ENCODE assay signal across 8 cellular contexts in the genomic region with DNA sequence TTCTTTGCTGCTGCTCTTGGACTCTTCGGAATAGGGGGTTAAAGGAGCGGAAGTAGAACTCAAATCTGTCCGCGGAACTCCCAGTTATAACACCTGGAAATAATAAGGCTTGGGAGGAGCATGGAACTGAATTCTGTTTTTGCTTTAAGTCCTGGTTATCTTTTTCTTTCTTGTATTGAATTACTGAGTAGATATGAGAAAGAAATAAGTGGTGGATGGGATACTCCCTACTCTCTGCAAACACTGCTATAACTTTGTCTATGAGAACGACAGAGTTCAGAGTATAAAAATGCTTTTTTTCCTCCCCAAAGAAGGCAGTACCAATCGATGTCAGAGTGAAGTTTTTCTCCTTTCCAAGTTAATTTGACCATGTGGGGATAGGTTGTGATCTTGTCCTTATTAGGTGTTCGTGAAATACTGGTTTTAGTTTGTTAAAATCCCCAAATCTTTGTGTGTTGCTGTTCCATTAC. TPM values are rescaled to one million over a fixed set of nuclear protein-coding genes. Genes with fewer than 3 reads are reported as not detected.
DNase-seq lines count a peak whose midpoint lies in the region; FAIRE-seq and TF ChIP-seq lines count a peak whose summit lies in the region.

No MANE protein-coding gene starts in this region.

- H3K4me3 ChIP-seq in GM08714 (ENCODE audit: low read length), result peak overlapping the region; percentile 89
- peak overlapping the region; percentile 83 for H3K4me3 ChIP-seq in PC-9
- peak overlapping the region; percentile 89 to 100 for H3K4me3 ChIP-seq in mesenchymal stem cell (ENCODE audit: insufficient read depth in 1 of 2, low read depth in 1 of 2, low read length in 2 of 2)

- TSS peak; percentile 69 for BruUV-seq in PC-9 (replicated peaks; lab: Mats Ljungman, UMichigan)

- no peak overlapping the region for H2BK12ac ChIP-seq in mesenchymal stem cell (ENCODE audit: low read length in 2 of 2)

- TF ChIP-seq CTCF in PC-9 (conservative IDR thresholded peaks at IDR 0.05), result no peak

- no peak overlapping the region for H2BK5ac ChIP-seq in mesenchymal stem cell (ENCODE audit: low read depth, low read length, poor library complexity, severe bottlenecking)

- H3K79me1 ChIP-seq in mesenchymal stem cell (replicated peaks; ENCODE audit: low read length, poor library complexity, severe bottlenecking), result peaks cover 9% of the 10 kb centered on the region

- H2BK120ac ChIP-seq in mesenchymal stem cell (ENCODE audit: low read depth, low read length), result no peak overlapping the region

- no peaks in the 10 kb centered on the region for H4K20me1 ChIP-seq in PC-9 (ENCODE audit: insufficient read depth)

- intact Hi-C loops in PC-9 (cut with micrococcal nuclease; ENCODE audit: unreplicated experiment) (no loop called here), posterior vena cava (cut with DNase I) (no loop called here)

- no peak overlapping the region for H3K18ac ChIP-seq in mesenchymal stem cell (ENCODE audit: low read depth in 1 of 2, low read length in 2 of 2)

- H3K4ac ChIP-seq in mesenchymal stem cell (ENCODE audit: low read depth in 1 of 2, low read length in 2 of 2), result no peak overlapping the region

- no peak overlapping the region for H3K14ac ChIP-seq in mesenchymal stem cell (ENCODE audit: low read length in 2 of 2)

- no peak overlapping the region for H4K8ac ChIP-seq in mesenchymal stem cell (ENCODE audit: low read length)

- H3K9me3 ChIP-seq in PC-9 (ENCODE audit: insufficient read depth, low read depth), result 0 out of 2 replicates have a peak, but pooled peaks cover 5% of the 10 kb centered on the region
- H3K9me3 ChIP-seq in mesenchymal stem cell (ENCODE audit: control insufficient read depth, low read length), result peaks cover 1% of the 10 kb centered on the region

- peaks cover 16% of the 10 kb centered on the region; the same call in 1 of the 2 replicates for H3F3A ChIP-seq in PC-9 (ENCODE audit: insufficient read depth, low read depth)

- peaks cover 46% of the 10 kb centered on the region for H3K4me1 ChIP-seq in PC-9 (replicated peaks; ENCODE audit: insufficient read depth)
- H3K4me1 ChIP-seq in mesenchymal stem cell (ENCODE audit: control insufficient read depth, insufficient read depth, low read depth, low read length), result peaks cover 6% of the 10 kb centered on the region

- H4K91ac ChIP-seq in mesenchymal stem cell (ENCODE audit: low read length), result no peak overlapping the region

- H3K36me3 ChIP-seq in PC-9 (ENCODE audit: low read depth), result no peaks in the 10 kb centered on the region
- no peaks in the 10 kb centered on the region for H3K36me3 ChIP-seq in mesenchymal stem cell (ENCODE audit: control insufficient read depth in 1 of 2, insufficient read depth in 2 of 2, low read depth in 1 of 2, low read length in 2 of 2)

- H2AFZ ChIP-seq in PC-9, result peak overlapping the region; percentile 96
- no peak overlapping the region for H2AFZ ChIP-seq in mesenchymal stem cell (ENCODE audit: low read depth, low read length)

- FAIRE-seq in colon (lab: Jason Lieb, UNC), result peak; percentile 5

- no peak overlapping the region for H2AK5ac ChIP-seq in mesenchymal stem cell (ENCODE audit: low read length, severe bottlenecking)

- POLR2A ChIA-PET in PC-9 (lab: Charles Lee; ENCODE audit: unreplicated experiment), result no interaction called here

- H3K9ac ChIP-seq in mesenchymal stem cell (ENCODE audit: low read length), result peak overlapping the region; percentile 98

- WGBS in mesenchymal stem cell, result 0% methylated on average over 6 of the region's 7 CpGs

- H3K9me2 ChIP-seq in PC-9 (ENCODE audit: insufficient read depth), result no peaks in the 10 kb centered on the region

- H3K23ac ChIP-seq in mesenchymal stem cell (ENCODE audit: low read length in 2 of 2), result no peak overlapping the region

- CTCF ChIA-PET in PC-9 (lab: Charles Lee), result no interaction called here

- H3K27ac ChIP-seq in PC-9, result 0 out of 2 replicates have a peak overlapping the region, but pooled peaks have one; percentile 34
- H3K27ac ChIP-seq in mesenchymal stem cell (ENCODE audit: low read length, poor library complexity, severe bottlenecking), result peak overlapping the region; percentile 72

- H3K79me2 ChIP-seq in PC-9 (ENCODE audit: low read depth), result peaks cover 66% of the 10 kb centered on the region

- H2BK15ac ChIP-seq in mesenchymal stem cell (ENCODE audit: low read depth, poor library complexity, severe bottlenecking), result no peak overlapping the region

- H3K27me3 ChIP-seq in PC-9 (ENCODE audit: insufficient read depth, low read depth), result no peaks in the 10 kb centered on the region
- H3K27me3 ChIP-seq in mesenchymal stem cell (ENCODE audit: control insufficient read depth in 1 of 2, insufficient read depth in 1 of 2, low read length in 2 of 2), result no peaks in the 10 kb centered on the region

- H3K4me2 ChIP-seq in PC-9, result peak overlapping the region; percentile 86
- peak overlapping the region; percentile 87 for H3K4me2 ChIP-seq in mesenchymal stem cell (ENCODE audit: low read length, poor library complexity, severe bottlenecking)

- DNase-seq in A172 (ENCODE audit: low spot score), result peak; percentile 26
- no peak for DNase-seq in PC-9
- DNase-seq in mesenchymal stem cell, result peak; percentile 73
- DNase-seq in NCI-H524 treated with DMSO at 0.1 percent for 48 hours (lab: John Stamatoyannopoulos, UW), result no peak
- no peak for DNase-seq in GOT3 (lab: John Stamatoyannopoulos, UW)
- DNase-seq in posterior vena cava (ENCODE audit: low spot score), result no peak

RNA-seq across cellular contexts. Expression of a gene that starts 1.2 kb away (rescaled TPM):
- 18.9 and 20.4 TPM in 2 replicates for total RNA-seq in A172 (2014; rRNA removed; shearing (Covaris generic))
- total RNA-seq in PC-9 (2021) (11.0 and 13.8 TPM in 2 replicates), posterior vena cava (10 to 100 TPM; 20.2 to 25.2 TPM)
- polyA plus RNA-seq in mesenchymal stem cell (2013, experiment 1 of 2), result 16.4 TPM
- 16.7 TPM for polyA plus RNA-seq in mesenchymal stem cell (2013, experiment 2 of 2)

Comparison
In these comparisons a context has a peak if more than half of its experiments do, and no peak if none do; other contexts are left out.
1. DNase-seq: peak in A172 (single experiment) and mesenchymal stem cell (single experiment); none in PC-9 (0 of 2), NCI-H524 treated with DMSO at 0.1 percent for 48 hours (single experiment), GOT3 (single experiment) and posterior vena cava (single experiment).
2. Peak in every context shown above with its lines, with median percentiles within 50 percentile points of each other: H3K4me3 ChIP-seq.